Comparison of ENCODE assay signal across 8 cellular contexts in the genomic region with DNA sequence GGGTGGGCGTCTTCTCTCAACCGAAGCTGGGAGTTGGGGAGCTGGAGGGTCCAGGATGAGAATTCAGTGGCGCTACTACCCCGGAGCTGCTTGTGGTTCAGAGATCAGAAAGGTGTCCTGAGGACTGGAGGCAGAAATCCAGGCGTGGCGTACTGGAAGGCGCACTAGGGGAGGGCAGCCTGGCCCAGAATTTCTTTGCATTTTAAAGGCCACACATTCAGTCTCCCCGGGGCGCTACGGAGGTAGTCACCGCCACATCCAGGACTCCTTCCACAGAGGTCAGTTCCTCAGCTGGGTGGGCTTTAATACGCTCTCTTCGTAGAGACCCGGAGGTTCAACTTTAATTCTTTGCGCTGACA. TPM values are rescaled to one million over a fixed set of nuclear protein-coding genes. Genes with fewer than 3 reads are reported as not detected.
DNase-seq lines count a peak whose midpoint lies in the region; ATAC-seq and TF ChIP-seq lines count a peak whose summit lies in the region.

No MANE protein-coding gene starts in this region.

- H4K20me1 ChIP-seq in hepatocyte (ENCODE audit: insufficient read depth, poor library complexity, severe bottlenecking) (no peaks in the 10 kb centered on the region), smooth muscle cell (ENCODE audit: low read depth) (peaks cover 27% of the 10 kb centered on the region)

- peaks cover 8% of the 10 kb centered on the region for H3F3A ChIP-seq in smooth muscle cell (ENCODE audit: low read depth)

- H3K4me2 ChIP-seq in hepatocyte (peak overlapping the region; percentile 77), smooth muscle cell (peak overlapping the region; percentile 89)

- TF ChIP-seq CTCF in CD14-positive monocyte (IDR thresholded peaks at IDR 0.05) (no peak), hepatocyte (IDR thresholded peaks at IDR 0.05; ENCODE audit: poor library complexity) (no peak), smooth muscle cell (IDR thresholded peaks at IDR 0.05; ENCODE audit: borderline replicate concordance, insufficient read depth, poor library complexity, severe bottlenecking) (no peak)

- H3K9me2 ChIP-seq in hepatocyte (replicated peaks; ENCODE audit: insufficient read depth): no peaks in the 10 kb centered on the region

- no peaks in the 10 kb centered on the region for H3K9me3 Mint-ChIP-seq in CD14-positive monocyte
- H3K9me3 Mint-ChIP-seq in activated T-cell treated with anti-CD3 and anti-CD28 coated beads, Interleukin-2, amount 50 U/mL, for 72 hours: no peaks in the 10 kb centered on the region

- intact Hi-C loops in CD14-positive monocyte (cut with micrococcal nuclease): loop anchor here (2.0 to 5.0 kb wide), 2 partner anchors 57 to 91 kb away; no protein-coding TSS in a partner anchor

- peak; percentile 3 for ATAC-seq in GM19467 (IDR thresholded peaks at IDR 0.05; ENCODE audit: unreplicated experiment)
- ATAC-seq in activated T-cell treated with anti-CD3 and anti-CD28 coated beads, Interleukin-2, amount 50 U/mL, for 72 hours (replicated peaks in 1 of 2): peak; percentile 1 to 5

- H3K4me3 Mint-ChIP-seq in CD14-positive monocyte: peak overlapping the region; percentile 87 to 92
- peak overlapping the region; percentile 92 to 98 for H3K4me3 Mint-ChIP-seq in activated T-cell treated with anti-CD3 and anti-CD28 coated beads, Interleukin-2, amount 50 U/mL, for 72 hours

- H3K27me3 Mint-ChIP-seq in CD14-positive monocyte (ENCODE audit: low read depth in 3 of 3): peaks cover 3 to 11% (median 8%) of the 10 kb centered on the region in 3 donors
- peaks cover 16% of the 10 kb centered on the region for H3K27me3 Mint-ChIP-seq in activated T-cell treated with anti-CD3 and anti-CD28 coated beads, Interleukin-2, amount 50 U/mL, for 72 hours (ENCODE audit: low read depth)

- H3K36me3 Mint-ChIP-seq in CD14-positive monocyte: peaks cover 1 to 5% of the 10 kb centered on the region in 2 donors
- peaks cover 2 to 6% of the 10 kb centered on the region in 2 donors for H3K36me3 Mint-ChIP-seq in activated T-cell treated with anti-CD3 and anti-CD28 coated beads, Interleukin-2, amount 50 U/mL, for 72 hours (ENCODE audit: insufficient read depth in 2 of 2)

- H3K4me1 ChIP-seq in hepatocyte (ENCODE audit: insufficient read depth): peaks cover 5% of the 10 kb centered on the region
- H3K4me1 ChIP-seq in smooth muscle cell (ENCODE audit: low read depth): peaks cover 11% of the 10 kb centered on the region

- peaks cover 66% of the 10 kb centered on the region for H3K4me1 Mint-ChIP-seq in CD14-positive monocyte
- peaks cover 82% of the 10 kb centered on the region for H3K4me1 Mint-ChIP-seq in activated T-cell treated with anti-CD3 and anti-CD28 coated beads, Interleukin-2, amount 50 U/mL, for 72 hours (ENCODE audit: low read depth)

- H3K27me3 ChIP-seq in hepatocyte (no peaks in the 10 kb centered on the region), smooth muscle cell (ENCODE audit: low read depth) (no peaks in the 10 kb centered on the region)

- peak overlapping the region; percentile 74 to 99 (median 93) for H3K27ac Mint-ChIP-seq in CD14-positive monocyte
- H3K27ac Mint-ChIP-seq in activated T-cell treated with anti-CD3 and anti-CD28 coated beads, Interleukin-2, amount 50 U/mL, for 72 hours: peak overlapping the region; percentile 95

- H3K27ac ChIP-seq in hepatocyte (peak overlapping the region; percentile 82), smooth muscle cell (ENCODE audit: low read depth) (peak overlapping the region; percentile 85)

- H3K9ac ChIP-seq in smooth muscle cell (ENCODE audit: low read depth): peak overlapping the region; percentile 74

- no peaks in the 10 kb centered on the region for H3K9me3 ChIP-seq in hepatocyte (ENCODE audit: low read depth)
- H3K9me3 ChIP-seq in smooth muscle cell (replicated peaks; ENCODE audit: low read depth): no peaks in the 10 kb centered on the region

- peaks cover 28% of the 10 kb centered on the region for H3K79me2 ChIP-seq in hepatocyte
- H3K79me2 ChIP-seq in smooth muscle cell (ENCODE audit: low read depth): peaks cover 24% of the 10 kb centered on the region

- WGBS in hepatocyte (ENCODE audit: low lambda C conversion rate, missing lambda C conversion rate): 1% methylated on average over 15 of the region's 15 CpGs
- WGBS in smooth muscle cell (ENCODE audit: low lambda C conversion rate): under 1% methylated on average over 15 of the region's 15 CpGs

- H3K4me3 ChIP-seq in hepatocyte (peak overlapping the region; percentile 63), smooth muscle cell (peak overlapping the region; percentile 89)

- H3K36me3 ChIP-seq in hepatocyte (replicated peaks; ENCODE audit: insufficient read depth, low read depth): no peaks in the 10 kb centered on the region
- H3K36me3 ChIP-seq in smooth muscle cell (ENCODE audit: low read depth): no peaks in the 10 kb centered on the region

- H2AFZ ChIP-seq in hepatocyte (peak overlapping the region; percentile 70), smooth muscle cell (ENCODE audit: low read depth) (peak overlapping the region; percentile 93)

- DNase-seq in CD14-positive monocyte (ENCODE audit: low spot score): peak; percentile 45
- DNase-seq in HK-2 (ENCODE audit: unreplicated experiment): peak; percentile 35
- no peak for DNase-seq in activated T-cell treated with anti-CD3 and anti-CD28 coated beads, Interleukin-2, amount 50 U/mL, for 72 hours
- DNase-seq in hepatocyte (ENCODE audit: low spot score): no peak
- no peak for DNase-seq in smooth muscle cell (lab: John Stamatoyannopoulos, UW; ENCODE audit: unreplicated experiment)
- no peak for DNase-seq in inferior parietal cortex (ENCODE audit: extremely low spot score)
- no peak for DNase-seq in DMS114 treated with DMSO at 0.1 percent for 48 hours (lab: John Stamatoyannopoulos, UW; ENCODE audit: unreplicated experiment)

RNA-seq across cellular contexts. Expression of gene MCTP2, which starts 0.3 kb away (rescaled TPM):
- 1 to 10 TPM; 2.4 to 7.4 TPM for polyA plus RNA-seq in CD14-positive monocyte
- total RNA-seq in activated T-cell treated with anti-CD3 and anti-CD28 coated beads, Interleukin-2, amount 50 U/mL, for 72 hours: 100 to 1,000 TPM in 1 of 2 donors, 10 to 100 TPM in 1; 49.9 to 119 TPM
- total RNA-seq in hepatocyte: 23.3 and 24.6 TPM in 2 replicates
- polyA plus RNA-seq in hepatocyte: 8.1 TPM in 2 replicates
- 32.1 and 59.8 TPM in 2 replicates for total RNA-seq in smooth muscle cell
- 9.9 and 12.1 TPM in 2 replicates for polyA plus RNA-seq in smooth muscle cell

Comparison
In these comparisons a context has a peak if more than half of its experiments do, and no peak if none do; other contexts are left out.
1. DNase-seq: peak in CD14-positive monocyte (single experiment) and HK-2 (single experiment); none in activated T-cell treated with anti-CD3 and anti-CD28 coated beads, Interleukin-2, amount 50 U/mL, for 72 hours (0 of 2), hepatocyte (single experiment), smooth muscle cell (single experiment), inferior parietal cortex (single experiment) and DMS114 treated with DMSO at 0.1 percent for 48 hours (single experiment).